Comparison of ENCODE assay signal across 8 cellular contexts in the genomic region with DNA sequence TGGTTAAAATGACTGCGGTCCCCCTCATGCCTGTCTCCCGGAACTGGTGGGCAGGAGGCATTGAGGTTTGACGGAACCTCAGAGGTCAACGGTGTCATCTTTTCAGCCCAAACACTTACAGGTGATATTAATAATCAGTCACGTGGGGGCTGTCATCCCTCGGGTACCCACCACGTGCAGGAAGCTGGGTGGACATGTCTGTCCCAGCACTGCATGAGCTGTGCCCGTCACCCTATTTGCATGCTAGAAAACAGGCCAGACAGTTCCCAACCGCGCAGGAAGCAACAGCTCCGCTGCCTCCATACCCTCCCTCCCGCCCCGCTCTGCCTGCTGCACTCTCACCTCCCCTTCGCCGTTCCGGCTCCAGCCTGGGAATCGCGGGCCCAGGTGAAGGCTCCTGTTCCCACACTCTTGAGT. TPM values are rescaled to one million over a fixed set of nuclear protein-coding genes. Genes with fewer than 3 reads are reported as not detected.
DNase-seq lines count a peak whose midpoint lies in the region; ATAC-seq and TF ChIP-seq lines count a peak whose summit lies in the region.

No MANE protein-coding gene starts in this region.

- H3K4me3 Mint-ChIP-seq in memory B cell (peak overlapping the region; percentile 90), HFFc6 (no peak overlapping the region)

- H3K9me3 Mint-ChIP-seq in memory B cell (no peaks in the 10 kb centered on the region), HFFc6 (no peaks in the 10 kb centered on the region)

- H3K36me3 Mint-ChIP-seq in memory B cell: peaks cover 8% of the 10 kb centered on the region
- peaks cover 10% of the 10 kb centered on the region; the same call in 1 of the 2 replicates for H3K36me3 Mint-ChIP-seq in HFFc6 (ENCODE audit: low read depth)

- peaks cover 18% of the 10 kb centered on the region for H3K4me1 Mint-ChIP-seq in memory B cell
- no peaks in the 10 kb centered on the region for H3K4me1 Mint-ChIP-seq in HFFc6 (ENCODE audit: low read depth)

- TF ChIP-seq CTCF in HFFc6 (IDR thresholded peaks at IDR 0.05): no peak

- H3K4me3 ChIP-seq in GM08714 (ENCODE audit: low read length): peak overlapping the region; percentile 52; the same call in 1 of the 2 replicates

- peak; percentile 30 for ATAC-seq in HG02759 (IDR thresholded peaks at IDR 0.05; ENCODE audit: unreplicated experiment)
- ATAC-seq in memory B cell (ENCODE audit: low read depth): peak; percentile 59
- no peak for ATAC-seq in GM19328 (IDR thresholded peaks at IDR 0.05; ENCODE audit: unreplicated experiment)

- H3K27ac Mint-ChIP-seq in memory B cell (peak overlapping the region; percentile 95), HFFc6 (no peak overlapping the region)

- peak; percentile 82 for DNase-seq in activated CD8-positive, alpha-beta memory T cell treated with anti-CD3 and anti-CD28 coated beads for 24 hours
- peak; percentile 66 to 71 for DNase-seq in memory B cell (ENCODE audit: low spot score in 2 of 2)
- no peak for DNase-seq in NCI-H1694 treated with DMSO at 0.1 percent for 48 hours (lab: John Stamatoyannopoulos, UW)
- DNase-seq in cerebellar cortex (ENCODE audit: low spot score): no peak
- DNase-seq in HFFc6: no peak

- H3K27me3 Mint-ChIP-seq in memory B cell (no peaks in the 10 kb centered on the region), HFFc6 (ENCODE audit: insufficient read depth) (peaks cover 10% of the 10 kb centered on the region; the same call in 1 of the 2 replicates)

RNA-seq across cellular contexts. Expression of gene SYNGR3, which starts 1.4 kb away (rescaled TPM):
- total RNA-seq in HFFc6 (2021; fragmentation: NEBNext Ultra II Directional; extraction: Animal tissue kit (Norgen Biotek cat#: 25700)): 1 to 10 TPM in 5 of 6 experiments, under 1 TPM in 1; 0.96 to 1.4 (median 1.2) TPM

RNA-seq across cellular contexts. Expression of gene GFER, which starts 7.2 kb away (rescaled TPM):
- total RNA-seq in HFFc6 (2021; fragmentation: NEBNext Ultra II Directional; extraction: Animal tissue kit (Norgen Biotek cat#: 25700)): 10 to 100 TPM; 28.8 to 45.5 (median 40.2) TPM

RNA-seq across cellular contexts. Expression of gene NOXO1, which starts 9.9 kb away (rescaled TPM):
- total RNA-seq in HFFc6 (2021; fragmentation: NEBNext Ultra II Directional; extraction: Animal tissue kit (Norgen Biotek cat#: 25700)): under 1 TPM in 3 of 6 experiments, not detected in 3; 0.28 to 0.46 (median 0.45) TPM

RNA-seq across cellular contexts. Expression of gene ZNF598, which starts 18.5 kb away (rescaled TPM):
- 10 to 100 TPM; 37.1 to 48.1 (median 40.7) TPM for total RNA-seq in HFFc6 (2021; fragmentation: NEBNext Ultra II Directional; extraction: Animal tissue kit (Norgen Biotek cat#: 25700))

RNA-seq across cellular contexts. Expression of gene TBL3, which starts 19.3 kb away (rescaled TPM):
- 10 to 100 TPM; 42.4 to 47.3 (median 44.1) TPM for total RNA-seq in HFFc6 (2021; fragmentation: NEBNext Ultra II Directional; extraction: Animal tissue kit (Norgen Biotek cat#: 25700))

Comparison
In these comparisons a context has a peak if more than half of its experiments do, and no peak if none do; other contexts are left out.
1. DNase-seq: peak in activated CD8-positive, alpha-beta memory T cell treated with anti-CD3 and anti-CD28 coated beads for 24 hours (single experiment) and memory B cell (2 of 2); none in NCI-H1694 treated with DMSO at 0.1 percent for 48 hours (single experiment), cerebellar cortex (single experiment) and HFFc6 (single experiment).